9 cellular contexts compared by ENCODE assay signal in the genomic region with DNA sequence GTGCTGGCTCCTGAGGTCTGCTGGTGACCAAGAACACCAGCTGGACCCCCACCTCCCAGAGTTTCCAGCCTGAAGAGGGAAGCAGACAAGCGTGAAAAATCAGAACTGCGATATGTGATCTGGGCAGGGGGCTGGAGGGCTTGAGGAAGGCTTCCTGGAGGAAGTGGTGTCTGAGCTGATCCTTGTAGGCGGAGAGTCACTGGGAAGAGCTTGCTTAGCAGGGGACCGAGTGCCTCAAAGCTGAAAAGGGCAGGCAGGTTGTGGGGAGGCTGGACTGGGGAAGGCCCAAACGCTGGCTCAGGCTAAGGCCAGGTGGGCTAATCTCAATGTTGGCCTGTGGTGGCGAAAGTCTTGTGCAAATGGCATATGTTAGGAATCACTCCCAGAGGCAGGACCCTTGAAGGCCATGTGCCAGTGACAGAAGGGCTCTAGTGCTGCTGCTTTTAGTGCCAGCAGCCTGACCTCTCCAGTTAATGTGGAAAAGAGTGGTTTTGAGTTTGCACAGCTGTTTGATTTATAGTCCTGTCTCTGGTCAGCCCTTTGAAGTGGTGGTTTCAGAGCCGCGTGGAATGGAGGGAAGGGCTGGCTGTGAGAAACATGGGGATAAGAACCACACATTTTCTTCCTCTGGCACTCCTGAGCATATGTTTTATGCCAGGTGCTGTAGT.
DNase-seq lines count a peak whose midpoint lies in the region; ATAC-seq and TF ChIP-seq lines count a peak whose summit lies in the region.
"Had no signal": no experiment of that assay in that cellular context is flagged by ENCODE, and none has a peak within 500 bp of the region (broad histone marks: within the 10 kb centered on the region; RNA-seq: fewer than 3 reads in every experiment).

No MANE protein-coding gene starts in this region.

- H3K9me3 ChIP-seq in smooth muscle cell (replicated peaks; ENCODE audit: low read depth) (no peaks in the 10 kb centered on the region), heart left ventricle (no peaks in the 10 kb centered on the region)

- H3F3A ChIP-seq in smooth muscle cell (ENCODE audit: low read depth): peaks cover 18% of the 10 kb centered on the region

- peaks cover 71% of the 10 kb centered on the region for H3K4me1 Mint-ChIP-seq in activated CD4-positive, alpha-beta T cell treated with anti-CD3 and anti-CD28 coated beads, Interleukin-2, amount 10 ng/mL, durations not matched to agents 24 days and 14 days

- H4K20me1 ChIP-seq in smooth muscle cell (ENCODE audit: low read depth): peaks cover 100% of the 10 kb centered on the region

- H3K4me1 ChIP-seq in smooth muscle cell (ENCODE audit: low read depth) (peaks cover 22% of the 10 kb centered on the region), heart left ventricle (peaks cover 0 to 58% (median 3%) of the 10 kb centered on the region in 12 donors)

- TF ChIP-seq CTCF in smooth muscle cell (IDR thresholded peaks at IDR 0.05; ENCODE audit: borderline replicate concordance, insufficient read depth, poor library complexity, severe bottlenecking) (no peak), heart left ventricle (IDR thresholded peaks at IDR 0.05) (no peak)

- H3K36me3 ChIP-seq in smooth muscle cell (ENCODE audit: low read depth): no peaks in the 10 kb centered on the region
- H3K36me3 ChIP-seq in heart left ventricle: no peaks in the 10 kb centered on the region

- peak overlapping the region; percentile 58 for H3K4me3 Mint-ChIP-seq in activated CD4-positive, alpha-beta T cell treated with anti-CD3 and anti-CD28 coated beads, Interleukin-2, amount 10 ng/mL, durations not matched to agents 24 days and 14 days

- peak overlapping the region; percentile 77 for H3K4me2 ChIP-seq in smooth muscle cell

- no peak overlapping the region for H2AFZ ChIP-seq in smooth muscle cell (ENCODE audit: low read depth)

- 32% methylated on average over 8 of the region's 8 CpGs for WGBS in smooth muscle cell (ENCODE audit: low lambda C conversion rate)
- 90 to 95% (median 92%) methylated on average over 8 of the region's 8 CpGs for WGBS in heart left ventricle, 4 donors

- intact Hi-C loops in activated CD4-positive, alpha-beta T cell treated with anti-CD3 and anti-CD28 coated beads, Interleukin-2, amount 10 ng/mL, durations not matched to agents 24 days and 14 days (cut with micrococcal nuclease): loop anchor here (2.0 to 10.0 kb wide), 2 partner anchors 19 to 499 kb away; a partner anchor contains a TSS
- intact Hi-C loops in heart left ventricle (cut with DNase I): no loop called here

- H3K27ac Mint-ChIP-seq in activated CD4-positive, alpha-beta T cell treated with anti-CD3 and anti-CD28 coated beads, Interleukin-2, amount 10 ng/mL, durations not matched to agents 24 days and 14 days: peak overlapping the region; percentile 87

- peaks cover 3% of the 10 kb centered on the region for H3K27me3 Mint-ChIP-seq in activated CD4-positive, alpha-beta T cell treated with anti-CD3 and anti-CD28 coated beads, Interleukin-2, amount 10 ng/mL, durations not matched to agents 24 days and 14 days

- H3K9ac ChIP-seq in smooth muscle cell (ENCODE audit: low read depth): no peak overlapping the region

- H3K9me3 Mint-ChIP-seq in activated CD4-positive, alpha-beta T cell treated with anti-CD3 and anti-CD28 coated beads, Interleukin-2, amount 10 ng/mL, durations not matched to agents 24 days and 14 days: no peaks in the 10 kb centered on the region

- H3K4me3 ChIP-seq in smooth muscle cell: no peak overlapping the region
- H3K4me3 ChIP-seq in heart left ventricle: no peak overlapping the region

- DNase-seq in activated CD4-positive, alpha-beta T cell treated with anti-CD3 and anti-CD28 coated beads, Interleukin-2, amount 10 ng/mL, durations not matched to agents 24 days and 14 days: no peak
- DNase-seq in activated CD4-positive, alpha-beta T cell treated with anti-CD3 and anti-CD28 coated beads for 48 hours: no peak
- DNase-seq in NCI-H187 treated with DMSO at 0.1 percent for 48 hours (lab: John Stamatoyannopoulos, UW) (peak; percentile 79), astrocyte of the hippocampus (ENCODE audit: low read depth, low spot score) (peak; percentile 77), smooth muscle cell (lab: John Stamatoyannopoulos, UW; ENCODE audit: unreplicated experiment) (no peak), heart left ventricle (no peak)
- DNase-seq in activated effector memory CD4-positive, alpha-beta T cell treated with Interleukin-2 at 50 U/mL for 16 hours: no peak
- DNase-seq in stimulated activated naive CD4-positive, alpha-beta T cell treated with Interleukin-2 at 50 U/mL for 16 hours (lab: John Stamatoyannopoulos, UW): no peak
- DNase-seq: Kasumi-1 had no signal

- no peaks in the 10 kb centered on the region for H3K27me3 ChIP-seq in smooth muscle cell (ENCODE audit: low read depth)
- no peaks in the 10 kb centered on the region for H3K27me3 ChIP-seq in heart left ventricle

- H3K36me3 Mint-ChIP-seq in activated CD4-positive, alpha-beta T cell treated with anti-CD3 and anti-CD28 coated beads, Interleukin-2, amount 10 ng/mL, durations not matched to agents 24 days and 14 days (ENCODE audit: low read depth): peaks cover 5% of the 10 kb centered on the region

- H3K27ac ChIP-seq in smooth muscle cell (ENCODE audit: low read depth) (peak overlapping the region; percentile 68), heart left ventricle (no peak overlapping the region)

- ATAC-seq in heart left ventricle: no peak

- TF ChIP-seq POLR2A in heart left ventricle (IDR thresholded peaks at IDR 0.05): no peak

- peaks cover 100% of the 10 kb centered on the region for H3K79me2 ChIP-seq in smooth muscle cell (ENCODE audit: low read depth)

Comparison
In these comparisons a context has a peak if more than half of its experiments do, and no peak if none do; other contexts are left out.
1. DNase-seq: peak in NCI-H187 treated with DMSO at 0.1 percent for 48 hours (single experiment) and astrocyte of the hippocampus (single experiment); none in activated CD4-positive, alpha-beta T cell treated with anti-CD3 and anti-CD28 coated beads, Interleukin-2, amount 10 ng/mL, durations not matched to agents 24 days and 14 days (single experiment), activated CD4-positive, alpha-beta T cell treated with anti-CD3 and anti-CD28 coated beads for 48 hours (single experiment), smooth muscle cell (single experiment), activated effector memory CD4-positive, alpha-beta T cell treated with Interleukin-2 at 50 U/mL for 16 hours (single experiment), heart left ventricle (0 of 5) and stimulated activated naive CD4-positive, alpha-beta T cell treated with Interleukin-2 at 50 U/mL for 16 hours (single experiment).